ENCODE assay signal across 1 cellular context in genomic region chr5:179763215-179763945, GRCh38.
TF ChIP-seq lines count a peak whose summit lies in the region.

No MANE protein-coding gene starts in this region.

TF ChIP-seq in HepG2, 621 proteins besides CTCF, POLR2A, EP300 and RAD21:
- TF ChIP-seq ADNP (CRISPR knock-in tag; IDR thresholded peaks at IDR 0.05) (no peak), DZIP1 (CRISPR knock-in tag; IDR thresholded peaks at IDR 0.05) (no peak), HMGXB4 (CRISPR knock-in tag; IDR thresholded peaks at IDR 0.05; ENCODE audit: borderline replicate concordance in 1 of 2, low read depth in 1 of 2) (0 out of 4 replicates have a peak, but pooled peaks of 1 of the 2 experiments have one; percentile 18), PPARG (CRISPR knock-in tag; conservative IDR thresholded peaks at IDR 0.05) (peak; percentile 22; the same call in 1 of the 2 replicates), SAP130 (CRISPR knock-in tag; IDR thresholded peaks at IDR 0.05; ENCODE audit: low read depth) (peak; percentile 61), RNF2 (conservative IDR thresholded peaks at IDR 0.05; ENCODE audit: low read depth) (no peak), MED1 (CRISPR knock-in tag; IDR thresholded peaks at IDR 0.05) (no peak), FOSL1 (CRISPR knock-in tag; IDR thresholded peaks at IDR 0.05; ENCODE audit: borderline replicate concordance) (no peak), SMC3 (IDR thresholded peaks at IDR 0.05; ENCODE audit: low read length) (peak; percentile 78), TFAP4 (IDR thresholded peaks at IDR 0.05; ENCODE audit: borderline replicate concordance, low read depth) (peak; percentile 24; the same call in 1 of the 2 replicates), ARID3A (IDR thresholded peaks at IDR 0.05; ENCODE audit: low read depth, low read length) (peak; percentile 59; the same call in 1 of the 2 replicates), KLF11 (CRISPR knock-in tag; IDR thresholded peaks at IDR 0.05) (0 out of 2 replicates have a peak, but pooled peaks have one; percentile 30), GMEB1 (CRISPR knock-in tag; IDR thresholded peaks at IDR 0.05; ENCODE audit: borderline replicate concordance) (0 out of 2 replicates have a peak, but pooled peaks have one; percentile 19), IKZF5 (CRISPR knock-in tag; IDR thresholded peaks at IDR 0.05) (0 out of 2 replicates have a peak, but pooled peaks have one; percentile 22), ELF3 (CRISPR knock-in tag; IDR thresholded peaks at IDR 0.05) (peak; percentile 31; the same call in 1 of the 2 replicates), XRCC5 (optimal IDR thresholded peaks at IDR 0.05; ENCODE audit: low read length) (peak; percentile 41), ZKSCAN5 (CRISPR knock-in tag; IDR thresholded peaks at IDR 0.05) (no peak), MAFK (conservative IDR thresholded peaks at IDR 0.05 in 1 of 2, IDR thresholded peaks at IDR 0.05 in 1 of 2; ENCODE audit: low read length in 2 of 2) (no peak), NONO (IDR thresholded peaks at IDR 0.05) (no peak), NONO (CRISPR knock-in tag; conservative IDR thresholded peaks at IDR 0.05) (no peak), STAG1 (CRISPR knock-in tag; IDR thresholded peaks at IDR 0.05) (peak; percentile 74), ZNF362 (CRISPR knock-in tag; IDR thresholded peaks at IDR 0.05; ENCODE audit: borderline replicate concordance) (peak; percentile 37; the same call in 1 of the 2 replicates), CREB1 (IDR thresholded peaks at IDR 0.05) (no peak), CREB1 (CRISPR knock-in tag; IDR thresholded peaks at IDR 0.05) (0 out of 2 replicates have a peak, but pooled peaks have one; percentile 41), HDAC1 (CRISPR knock-in tag; IDR thresholded peaks at IDR 0.05) (0 out of 2 replicates have a peak, but pooled peaks have one; percentile 23), ZNF468 (CRISPR knock-in tag; IDR thresholded peaks at IDR 0.05) (no peak), PATZ1 (CRISPR knock-in tag; IDR thresholded peaks at IDR 0.05) (0 out of 2 replicates have a peak, but pooled peaks have one; percentile 20)
